ENCODE assay signal across 11 cellular contexts in genomic region chr4:116925900-116926457, GRCh38.
DNase-seq lines count a peak whose midpoint lies in the region; ATAC-seq and TF ChIP-seq lines count a peak whose summit lies in the region.
"Had no signal": no experiment of that assay in that cellular context is flagged by ENCODE, and none has a peak within 500 bp of the region (broad histone marks: within the 10 kb centered on the region; RNA-seq: fewer than 3 reads in every experiment).

No MANE protein-coding gene starts in this region.

- peaks cover 7% of the 10 kb centered on the region for H3K9me3 Mint-ChIP-seq in neural progenitor cell

- intact Hi-C loops in aorta (cut with DNase I): no loop called here

- H3K4me2 ChIP-seq in neural progenitor cell: peak overlapping the region; percentile 89
- H3K4me2 ChIP-seq: PC-9 had no signal

- WGBS in aorta, 2 donors: 4 to 5% methylated on average over 45 to 51 of the region's 51 CpGs

- H3K4me3 ChIP-seq in cardiac muscle cell: peak overlapping the region; percentile 28
- peak overlapping the region in 1 of 2 donors; percentile 1 for H3K4me3 ChIP-seq in right atrium auricular region
- peak overlapping the region; percentile 73 for H3K4me3 ChIP-seq in neural progenitor cell
- no peak overlapping the region for H3K4me3 ChIP-seq in aorta (ENCODE audit: low read length in 2 of 2)
- H3K4me3 ChIP-seq: PC-9 had no signal

- H3K27me3 Mint-ChIP-seq in neural progenitor cell (ENCODE audit: insufficient read depth, low read depth): no peaks in the 10 kb centered on the region

- no peak for TF ChIP-seq CTCF in cardiac muscle cell (IDR thresholded peaks at IDR 0.05; ENCODE audit: low read depth, low read length)
- TF ChIP-seq CTCF in right atrium auricular region (IDR thresholded peaks at IDR 0.05): no peak
- TF ChIP-seq CTCF in neural progenitor cell (IDR thresholded peaks at IDR 0.05): no peak

- H3K9me3 ChIP-seq in cardiac muscle cell (ENCODE audit: low read depth) (no peaks in the 10 kb centered on the region), right atrium auricular region (no peaks in the 10 kb centered on the region), neural progenitor cell (ENCODE audit: low read depth) (no peaks in the 10 kb centered on the region), aorta (ENCODE audit: control insufficient read depth, low read length) (no peaks in the 10 kb centered on the region)

- no peaks in the 10 kb centered on the region for H3K4me1 ChIP-seq in cardiac muscle cell (ENCODE audit: low read depth)
- H3K4me1 ChIP-seq in right atrium auricular region: no peaks in the 10 kb centered on the region
- peaks cover 9% of the 10 kb centered on the region for H3K4me1 ChIP-seq in neural progenitor cell
- no peaks in the 10 kb centered on the region for H3K4me1 ChIP-seq in aorta (ENCODE audit: control insufficient read depth in 1 of 2, insufficient read depth in 2 of 2, low read length in 2 of 2)

- H3K36me3 Mint-ChIP-seq in neural progenitor cell: no peaks in the 10 kb centered on the region

- H3F3A ChIP-seq in neural progenitor cell (ENCODE audit: low read depth): no peaks in the 10 kb centered on the region

- H3K27me3 ChIP-seq in cardiac muscle cell: peaks cover 30% of the 10 kb centered on the region
- H3K27me3 ChIP-seq in right atrium auricular region: no peaks in the 10 kb centered on the region
- peaks cover 36% of the 10 kb centered on the region for H3K27me3 ChIP-seq in neural progenitor cell
- H3K27me3 ChIP-seq in aorta (ENCODE audit: control insufficient read depth in 1 of 2, insufficient read depth in 2 of 2, low read length in 1 of 2): no peaks in the 10 kb centered on the region

- H3K9ac ChIP-seq in neural progenitor cell: no peak overlapping the region

- H3K27ac ChIP-seq in cardiac muscle cell (no peak overlapping the region), right atrium auricular region (no peak overlapping the region), neural progenitor cell (no peak overlapping the region), aorta (ENCODE audit: low read depth in 1 of 2, low read length in 2 of 2) (no peak overlapping the region)
- H3K27ac ChIP-seq: PC-9 had no signal

- H3K79me2 ChIP-seq in neural progenitor cell (ENCODE audit: low read depth): no peaks in the 10 kb centered on the region

- peak overlapping the region; percentile 97 for H2AFZ ChIP-seq in neural progenitor cell (replicated peaks)
- H2AFZ ChIP-seq: PC-9 had no signal

- no peaks in the 10 kb centered on the region for H4K20me1 ChIP-seq in neural progenitor cell (ENCODE audit: low read depth)

- peaks cover 10% of the 10 kb centered on the region for H3K4me1 Mint-ChIP-seq in neural progenitor cell

- no peak overlapping the region for H3K27ac Mint-ChIP-seq in neural progenitor cell

- ATAC-seq in aorta (ENCODE audit: low FRiP score): peak; percentile 41
- no peak for ATAC-seq in HG03135 (IDR thresholded peaks at IDR 0.05; ENCODE audit: unreplicated experiment)

- H3K4me3 Mint-ChIP-seq in neural progenitor cell: peak overlapping the region; percentile 83

- DNase-seq in cardiac muscle cell (ENCODE audit: low read depth in 1 of 2, low spot score in 1 of 2): peak in 1 of 2 donors; percentile 68
- DNase-seq in right atrium auricular region (ENCODE audit: low spot score): no peak
- peak; percentile 52 for DNase-seq in glomerular visceral epithelial cell (ENCODE audit: extremely low spot score)
- peak; percentile 84 for DNase-seq in neural progenitor cell (ENCODE audit: low spot score)
- peak; percentile 36 to 73 for DNase-seq in aorta
- no peak for DNase-seq in NCI-H1105 treated with DMSO at 0.1 percent for 48 hours (lab: John Stamatoyannopoulos, UW)
- DNase-seq in activated CD4-positive, alpha-beta T cell treated with anti-CD3 and anti-CD28 coated beads for 1 hour: no peak
- DNase-seq: activated CD4-positive, alpha-beta T cell treated with anti-CD3 and anti-CD28 coated beads, Interleukin-2, amount 50 U/mL, for 1 hour; amniotic stem cell; PC-9 had no signal

- H3K36me3 ChIP-seq in cardiac muscle cell (no peaks in the 10 kb centered on the region), right atrium auricular region (no peaks in the 10 kb centered on the region), neural progenitor cell (no peaks in the 10 kb centered on the region), aorta (ENCODE audit: control insufficient read depth in 1 of 2, insufficient read depth in 2 of 2, low read length in 1 of 2) (no peaks in the 10 kb centered on the region)

Comparison
In these comparisons a context has a peak if more than half of its experiments do, and no peak if none do; other contexts are left out.
1. DNase-seq: peak in glomerular visceral epithelial cell (single experiment), neural progenitor cell (single experiment) and aorta (2 of 2); none in right atrium auricular region (single experiment), NCI-H1105 treated with DMSO at 0.1 percent for 48 hours (single experiment) and activated CD4-positive, alpha-beta T cell treated with anti-CD3 and anti-CD28 coated beads for 1 hour (single experiment).
2. H3K4me3 ChIP-seq: peak in cardiac muscle cell (single experiment) and neural progenitor cell (single experiment); none in aorta (0 of 2).